16 cellular contexts compared by ENCODE assay signal in the genomic region with DNA sequence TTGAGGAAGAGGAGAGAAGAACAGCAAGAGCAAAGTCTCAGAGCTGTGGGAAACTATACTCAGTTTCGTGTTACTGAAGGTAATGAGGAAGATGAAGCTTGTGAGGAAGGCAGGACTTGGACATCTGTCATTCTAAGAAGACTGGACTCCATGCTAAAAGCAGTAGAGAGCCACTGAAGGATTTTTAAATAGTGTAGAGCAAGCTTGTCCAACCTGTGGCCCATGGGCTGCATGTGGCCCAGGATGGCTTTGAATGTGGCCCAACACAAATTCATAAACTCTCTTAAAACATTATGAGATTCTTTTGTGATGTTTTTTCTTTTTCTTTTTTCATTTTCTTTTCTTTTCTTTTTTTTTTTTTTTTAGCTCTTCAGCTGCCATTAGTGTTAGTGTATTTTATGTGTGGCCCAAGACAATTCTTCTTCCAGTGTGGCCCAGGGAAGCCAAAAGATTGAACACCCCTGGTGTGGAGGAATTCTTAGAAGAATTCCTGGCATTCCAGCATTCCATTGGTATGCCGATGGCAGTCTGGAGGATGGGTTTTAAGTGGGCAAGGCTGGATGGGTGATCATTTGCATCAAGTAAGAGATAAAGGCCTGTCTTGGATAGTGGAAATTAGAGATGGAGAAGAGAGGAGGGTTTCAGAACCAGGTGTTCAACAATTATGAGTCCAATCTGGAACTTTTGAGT. TPM values are rescaled to one million over a fixed set of nuclear protein-coding genes. Genes with fewer than 3 reads are reported as not detected.
DNase-seq lines count a peak whose midpoint lies in the region; ATAC-seq and FAIRE-seq lines count a peak whose summit lies in the region.
"Had no signal": no experiment of that assay in that cellular context is flagged by ENCODE, and none has a peak within 500 bp of the region (broad histone marks: within the 10 kb centered on the region; RNA-seq: fewer than 3 reads in every experiment).

No MANE protein-coding gene starts in this region.

- no peak overlapping the region for H3K4me3 ChIP-seq in CD8-positive, alpha-beta memory T cell (ENCODE audit: low read length)
- H3K4me3 ChIP-seq: tibial nerve had no signal

- POLR2A ChIA-PET in CD8-positive, alpha-beta memory T cell (lab: Charles Lee), result interaction anchor here (0.5 to 0.6 kb wide), 2 partner anchors 94 to 101 kb away, joined by 3 to 5 read pairs; no protein-coding TSS in a partner anchor

- H3K4me1 ChIP-seq in CD8-positive, alpha-beta memory T cell (ENCODE audit: insufficient read depth, low read length), result no peaks in the 10 kb centered on the region
- H3K4me1 ChIP-seq: tibial nerve had no signal

- CTCF ChIA-PET in CD8-positive, alpha-beta memory T cell (lab: Charles Lee), result no interaction called here

- ATAC-seq in stimulated activated naive B cell treated with anti-CD40 and anti-IgM and Interleukin-4, amounts not matched to agents 10 μg/mL and 1 μg/mL and 100 μg/mL, for 72 hours (replicated peaks), result no peak
- ATAC-seq: natural killer cell treated with Interleukin-12 subunit alpha and Interleukin-12 subunit beta and Interleukin-15 and Interleukin-18, amount 100 ng/mL, for 72 hours had no signal

- H3K4me1 Mint-ChIP-seq in stimulated activated naive B cell treated with anti-CD40 and anti-IgM and Interleukin-4, amounts not matched to agents 10 μg/mL and 1 μg/mL and 100 μg/mL, for 72 hours, result peaks cover 30 to 51% of the 10 kb centered on the region in 2 donors
- no peaks in the 10 kb centered on the region for H3K4me1 Mint-ChIP-seq in CD8-positive, alpha-beta memory T cell

- peaks cover 39 to 58% of the 10 kb centered on the region in 2 donors for H3K36me3 Mint-ChIP-seq in stimulated activated naive B cell treated with anti-CD40 and anti-IgM and Interleukin-4, amounts not matched to agents 10 μg/mL and 1 μg/mL and 100 μg/mL, for 72 hours
- peaks cover 0 to 13% (median 5%) of the 10 kb centered on the region in 3 donors for H3K36me3 Mint-ChIP-seq in CD8-positive, alpha-beta memory T cell

- H3K9me3 Mint-ChIP-seq in stimulated activated naive B cell treated with anti-CD40 and anti-IgM and Interleukin-4, amounts not matched to agents 10 μg/mL and 1 μg/mL and 100 μg/mL, for 72 hours, result peaks cover 0 to 3% of the 10 kb centered on the region in 2 donors
- H3K9me3 Mint-ChIP-seq in CD8-positive, alpha-beta memory T cell, result peaks cover 0 to 4% (median 0%) of the 10 kb centered on the region in 5 donors

- FAIRE-seq in GM19239 (lab: Jason Lieb, UNC) (peak; percentile 90), RCC 7860 (lab: Jason Lieb, UNC) (peak; percentile 93)
- FAIRE-seq: small intestine had no signal

- no peaks in the 10 kb centered on the region for H3K27me3 ChIP-seq in CD8-positive, alpha-beta memory T cell (ENCODE audit: insufficient read depth, low read length, poor library complexity, severe bottlenecking)
- H3K27me3 ChIP-seq: tibial nerve had no signal

- H3K36me3 ChIP-seq in CD8-positive, alpha-beta memory T cell (ENCODE audit: insufficient read depth, low read length), result no peaks in the 10 kb centered on the region
- H3K36me3 ChIP-seq: tibial nerve had no signal

- no peaks in the 10 kb centered on the region for H3K9me3 ChIP-seq in CD8-positive, alpha-beta memory T cell (ENCODE audit: low read length)
- H3K9me3 ChIP-seq: tibial nerve had no signal

- peak overlapping the region; percentile 52 for H3K27ac Mint-ChIP-seq in stimulated activated naive B cell treated with anti-CD40 and anti-IgM and Interleukin-4, amounts not matched to agents 10 μg/mL and 1 μg/mL and 100 μg/mL, for 72 hours
- peak overlapping the region in 1 of 8 donors; percentile 22 for H3K27ac Mint-ChIP-seq in CD8-positive, alpha-beta memory T cell
- H3K27ac Mint-ChIP-seq: activated naive CD8-positive, alpha-beta T cell treated with anti-CD3 and anti-CD28 coated beads, Interleukin-2, amount 10 ng/mL, durations not matched to agents 7 days and 5 days had no signal

- H3K27ac ChIP-seq in CD8-positive, alpha-beta memory T cell (ENCODE audit: low read depth, low read length), result no peak overlapping the region
- H3K27ac ChIP-seq: tibial nerve had no signal

- H3K27me3 Mint-ChIP-seq in stimulated activated naive B cell treated with anti-CD40 and anti-IgM and Interleukin-4, amounts not matched to agents 10 μg/mL and 1 μg/mL and 100 μg/mL, for 72 hours, result no peaks in the 10 kb centered on the region
- no peaks in the 10 kb centered on the region for H3K27me3 Mint-ChIP-seq in CD8-positive, alpha-beta memory T cell
- H3K27me3 Mint-ChIP-seq: activated naive CD8-positive, alpha-beta T cell treated with anti-CD3 and anti-CD28 coated beads, Interleukin-2, amount 10 ng/mL, durations not matched to agents 7 days and 5 days; natural killer cell treated with Interleukin-12 subunit alpha and Interleukin-12 subunit beta and Interleukin-15 and Interleukin-18, amount 100 ng/mL, for 72 hours had no signal

- peak overlapping the region in 1 of 2 donors; percentile 23 for H3K4me3 Mint-ChIP-seq in stimulated activated naive B cell treated with anti-CD40 and anti-IgM and Interleukin-4, amounts not matched to agents 10 μg/mL and 1 μg/mL and 100 μg/mL, for 72 hours
- H3K4me3 Mint-ChIP-seq in CD8-positive, alpha-beta memory T cell, result no peak overlapping the region
- H3K4me3 Mint-ChIP-seq: activated naive CD8-positive, alpha-beta T cell treated with anti-CD3 and anti-CD28 coated beads, Interleukin-2, amount 10 ng/mL, durations not matched to agents 7 days and 5 days; natural killer cell treated with Interleukin-12 subunit alpha and Interleukin-12 subunit beta and Interleukin-15 and Interleukin-18, amount 100 ng/mL, for 72 hours had no signal

- DNase-seq in GM19239 (ENCODE audit: insufficient read length, low spot score), result no peak
- peak; percentile 82 for DNase-seq in RCC 7860 (ENCODE audit: low spot score)
- DNase-seq in glomerular visceral epithelial cell (ENCODE audit: extremely low spot score), result peak; percentile 86
- DNase-seq in stimulated activated naive B cell treated with anti-CD40 and anti-IgM and Interleukin-4, amounts not matched to agents 10 μg/mL and 1 μg/mL and 100 μg/mL, for 72 hours, result no peak
- DNase-seq in CD8-positive, alpha-beta memory T cell, result no peak
- no peak for DNase-seq in C1 segment of cervical spinal cord (lab: John Stamatoyannopoulos, UW)
- DNase-seq in SIG-M5 (lab: John Stamatoyannopoulos, UW), result no peak
- DNase-seq: activated naive CD8-positive, alpha-beta T cell treated with anti-CD3 and anti-CD28 coated beads, Interleukin-2, amount 10 ng/mL, durations not matched to agents 7 days and 5 days; dermis blood vessel endothelial cell; DMS153; MV-4-11; NCI-H345; RPMI8226; small intestine had no signal

RNA-seq across cellular contexts. Expression of a gene that starts 6.9 kb away (rescaled TPM):
- total RNA-seq in CD8-positive, alpha-beta memory T cell, result 10 to 100 TPM; 32.3 to 32.9 TPM
- 8.0 TPM for polyA plus RNA-seq in CD8-positive, alpha-beta memory T cell

Comparison
In these comparisons a context has a peak if more than half of its experiments do, and no peak if none do; other contexts are left out.
1. DNase-seq: peak in RCC 7860 (single experiment) and glomerular visceral epithelial cell (single experiment); none in GM19239 (single experiment), stimulated activated naive B cell treated with anti-CD40 and anti-IgM and Interleukin-4, amounts not matched to agents 10 μg/mL and 1 μg/mL and 100 μg/mL, for 72 hours (single experiment), CD8-positive, alpha-beta memory T cell (0 of 5), C1 segment of cervical spinal cord (0 of 14) and SIG-M5 (single experiment).